ENCODE assay signal across 1 cellular context in the genomic region with DNA sequence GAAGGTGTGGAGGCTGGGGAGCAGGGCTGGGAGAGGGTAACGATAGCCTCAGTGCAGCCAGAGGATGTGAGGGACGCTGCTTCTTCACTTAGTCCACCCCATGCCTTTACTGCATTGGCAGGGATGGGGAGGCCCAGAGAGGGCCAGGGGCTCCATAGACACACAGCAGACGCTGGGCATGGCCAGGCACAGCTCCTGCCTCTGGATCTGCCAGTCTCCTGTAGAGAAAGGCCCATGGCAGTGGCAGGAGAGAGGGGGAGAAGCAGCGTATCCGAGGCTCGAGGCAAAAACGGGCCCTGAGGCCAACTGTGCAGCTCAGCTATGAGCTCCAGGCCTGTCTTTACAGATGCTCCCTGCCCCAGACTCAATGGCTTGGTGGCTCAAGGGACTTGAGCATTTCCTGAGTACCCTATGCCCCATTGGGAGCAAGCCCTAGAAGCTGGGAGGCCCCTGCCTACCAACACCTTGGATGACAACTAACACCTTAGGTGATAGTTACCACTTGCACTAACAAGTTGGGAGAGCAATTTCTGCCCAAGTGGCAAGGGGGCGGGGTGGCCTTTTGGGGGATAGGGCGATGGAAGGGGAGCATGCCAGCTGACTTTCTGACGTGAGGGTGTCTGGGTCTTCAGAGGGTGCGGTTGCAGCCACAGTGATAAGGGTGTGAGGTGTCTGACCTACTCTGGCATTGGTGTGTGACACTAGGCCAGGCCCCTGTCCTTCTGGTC.
TF ChIP-seq lines count a peak whose summit lies in the region.

No MANE protein-coding gene starts in this region.

TF ChIP-seq in GM23338, 12 proteins besides CTCF, POLR2A, EP300 and RAD21 (continued from another document):
- TF ChIP-seq, protein P1, sequence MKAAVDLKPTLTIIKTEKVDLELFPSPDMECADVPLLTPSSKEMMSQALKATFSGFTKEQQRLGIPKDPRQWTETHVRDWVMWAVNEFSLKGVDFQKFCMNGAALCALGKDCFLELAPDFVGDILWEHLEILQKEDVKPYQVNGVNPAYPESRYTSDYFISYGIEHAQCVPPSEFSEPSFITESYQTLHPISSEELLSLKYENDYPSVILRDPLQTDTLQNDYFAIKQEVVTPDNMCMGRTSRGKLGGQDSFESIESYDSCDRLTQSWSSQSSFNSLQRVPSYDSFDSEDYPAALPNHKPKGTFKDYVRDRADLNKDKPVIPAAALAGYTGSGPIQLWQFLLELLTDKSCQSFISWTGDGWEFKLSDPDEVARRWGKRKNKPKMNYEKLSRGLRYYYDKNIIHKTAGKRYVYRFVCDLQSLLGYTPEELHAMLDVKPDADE (IDR thresholded peaks at IDR 0.05), result no peak
- TF ChIP-seq CREB1 (CRISPR knock-in tag; IDR thresholded peaks at IDR 0.05; ENCODE audit: low read depth), result no peak
- no peak for TF ChIP-seq STAT1 (IDR thresholded peaks at IDR 0.05; ENCODE audit: unreplicated experiment)
- no peak for TF ChIP-seq POLR2AphosphoS5 (IDR thresholded peaks at IDR 0.05; ENCODE audit: low read depth)
- TF ChIP-seq REST (IDR thresholded peaks at IDR 0.05; ENCODE audit: unreplicated experiment), result no peak
- TF ChIP-seq EZH2 (IDR thresholded peaks at IDR 0.05; ENCODE audit: low read depth, unreplicated experiment), result no peak
- TF ChIP-seq, protein P2, sequence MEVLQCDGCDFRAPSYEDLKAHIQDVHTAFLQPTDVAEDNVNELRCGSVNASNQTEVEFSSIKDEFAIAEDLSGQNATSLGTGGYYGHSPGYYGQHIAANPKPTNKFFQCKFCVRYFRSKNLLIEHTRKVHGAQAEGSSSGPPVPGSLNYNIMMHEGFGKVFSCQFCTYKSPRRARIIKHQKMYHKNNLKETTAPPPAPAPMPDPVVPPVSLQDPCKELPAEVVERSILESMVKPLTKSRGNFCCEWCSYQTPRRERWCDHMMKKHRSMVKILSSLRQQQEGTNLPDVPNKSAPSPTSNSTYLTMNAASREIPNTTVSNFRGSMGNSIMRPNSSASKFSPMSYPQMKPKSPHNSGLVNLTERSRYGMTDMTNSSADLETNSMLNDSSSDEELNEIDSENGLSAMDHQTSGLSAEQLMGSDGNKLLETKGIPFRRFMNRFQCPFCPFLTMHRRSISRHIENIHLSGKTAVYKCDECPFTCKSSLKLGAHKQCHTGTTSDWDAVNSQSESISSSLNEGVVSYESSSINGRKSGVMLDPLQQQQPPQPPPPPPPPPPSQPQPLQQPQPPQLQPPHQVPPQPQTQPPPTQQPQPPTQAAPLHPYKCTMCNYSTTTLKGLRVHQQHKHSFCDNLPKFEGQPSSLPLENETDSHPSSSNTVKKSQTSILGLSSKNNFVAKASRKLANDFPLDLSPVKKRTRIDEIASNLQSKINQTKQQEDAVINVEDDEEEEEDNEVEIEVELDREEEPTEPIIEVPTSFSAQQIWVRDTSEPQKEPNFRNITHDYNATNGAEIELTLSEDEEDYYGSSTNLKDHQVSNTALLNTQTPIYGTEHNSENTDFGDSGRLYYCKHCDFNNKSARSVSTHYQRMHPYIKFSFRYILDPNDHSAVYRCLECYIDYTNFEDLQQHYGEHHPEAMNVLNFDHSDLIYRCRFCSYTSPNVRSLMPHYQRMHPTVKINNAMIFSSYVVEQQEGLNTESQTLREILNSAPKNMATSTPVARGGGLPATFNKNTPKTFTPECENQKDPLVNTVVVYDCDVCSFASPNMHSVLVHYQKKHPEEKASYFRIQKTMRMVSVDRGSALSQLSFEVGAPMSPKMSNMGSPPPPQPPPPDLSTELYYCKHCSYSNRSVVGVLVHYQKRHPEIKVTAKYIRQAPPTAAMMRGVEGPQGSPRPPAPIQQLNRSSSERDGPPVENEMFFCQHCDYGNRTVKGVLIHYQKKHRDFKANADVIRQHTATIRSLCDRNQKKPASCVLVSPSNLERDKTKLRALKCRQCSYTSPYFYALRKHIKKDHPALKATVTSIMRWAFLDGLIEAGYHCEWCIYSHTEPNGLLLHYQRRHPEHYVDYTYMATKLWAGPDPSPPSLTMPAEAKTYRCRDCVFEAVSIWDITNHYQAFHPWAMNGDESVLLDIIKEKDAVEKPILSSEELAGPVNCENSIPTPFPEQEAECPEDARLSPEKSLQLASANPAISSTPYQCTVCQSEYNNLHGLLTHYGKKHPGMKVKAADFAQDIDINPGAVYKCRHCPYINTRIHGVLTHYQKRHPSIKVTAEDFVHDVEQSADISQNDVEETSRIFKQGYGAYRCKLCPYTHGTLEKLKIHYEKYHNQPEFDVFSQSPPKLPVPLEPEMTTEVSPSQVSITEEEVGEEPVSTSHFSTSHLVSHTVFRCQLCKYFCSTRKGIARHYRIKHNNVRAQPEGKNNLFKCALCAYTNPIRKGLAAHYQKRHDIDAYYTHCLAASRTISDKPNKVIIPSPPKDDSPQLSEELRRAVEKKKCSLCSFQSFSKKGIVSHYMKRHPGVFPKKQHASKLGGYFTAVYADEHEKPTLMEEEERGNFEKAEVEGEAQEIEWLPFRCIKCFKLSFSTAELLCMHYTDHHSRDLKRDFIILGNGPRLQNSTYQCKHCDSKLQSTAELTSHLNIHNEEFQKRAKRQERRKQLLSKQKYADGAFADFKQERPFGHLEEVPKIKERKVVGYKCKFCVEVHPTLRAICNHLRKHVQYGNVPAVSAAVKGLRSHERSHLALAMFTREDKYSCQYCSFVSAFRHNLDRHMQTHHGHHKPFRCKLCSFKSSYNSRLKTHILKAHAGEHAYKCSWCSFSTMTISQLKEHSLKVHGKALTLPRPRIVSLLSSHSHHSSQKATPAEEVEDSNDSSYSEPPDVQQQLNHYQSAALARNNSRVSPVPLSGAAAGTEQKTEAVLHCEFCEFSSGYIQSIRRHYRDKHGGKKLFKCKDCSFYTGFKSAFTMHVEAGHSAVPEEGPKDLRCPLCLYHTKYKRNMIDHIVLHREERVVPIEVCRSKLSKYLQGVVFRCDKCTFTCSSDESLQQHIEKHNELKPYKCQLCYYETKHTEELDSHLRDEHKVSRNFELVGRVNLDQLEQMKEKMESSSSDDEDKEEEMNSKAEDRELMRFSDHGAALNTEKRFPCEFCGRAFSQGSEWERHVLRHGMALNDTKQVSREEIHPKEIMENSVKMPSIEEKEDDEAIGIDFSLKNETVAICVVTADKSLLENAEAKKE (CRISPR knock-in tag; IDR thresholded peaks at IDR 0.05), result no peak
- TF ChIP-seq EZH2phosphoT487 (IDR thresholded peaks at IDR 0.05; ENCODE audit: unreplicated experiment), result no peak
- TF ChIP-seq NANOG (IDR thresholded peaks at IDR 0.05; ENCODE audit: borderline replicate concordance), result no peak
- no peak for TF ChIP-seq JUNB (IDR thresholded peaks at IDR 0.05; ENCODE audit: unreplicated experiment)
